8 cellular contexts compared by ENCODE assay signal in the genomic region with DNA sequence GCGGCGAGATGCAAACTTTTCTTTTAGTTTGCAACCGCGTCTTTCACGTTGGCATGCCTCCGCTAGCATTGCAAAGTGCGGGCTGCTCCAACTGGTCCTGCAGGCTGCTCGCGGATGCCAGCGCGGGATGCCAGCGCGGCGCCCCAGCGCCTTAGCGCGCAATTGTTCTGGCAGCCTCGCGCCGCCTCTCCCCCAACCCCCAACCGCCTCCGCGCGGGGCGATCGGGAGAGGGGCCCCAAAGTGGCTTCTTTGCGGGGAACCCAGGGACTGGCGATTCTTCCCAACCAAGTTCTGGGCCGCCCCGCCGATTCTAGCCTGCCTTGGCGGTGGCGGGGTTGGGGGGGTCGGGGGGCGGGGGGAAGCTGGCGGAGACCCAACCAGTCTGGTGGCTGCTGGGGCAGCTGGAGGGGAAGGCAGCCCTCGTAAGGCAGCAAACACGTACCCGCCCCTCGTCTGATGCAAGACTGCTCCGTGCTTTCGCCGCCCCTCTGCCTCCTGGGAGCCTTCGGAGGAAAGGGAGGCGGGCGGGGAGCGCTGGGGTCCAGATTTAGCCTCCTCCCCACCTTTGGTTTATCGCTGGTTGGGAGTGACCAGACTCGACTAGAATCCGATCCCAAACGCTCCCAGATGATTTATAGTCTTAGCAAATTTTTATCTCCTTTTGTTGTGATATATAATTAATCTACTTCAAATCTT. TPM values are rescaled to one million over a fixed set of nuclear protein-coding genes. Genes with fewer than 3 reads are reported as not detected.
A peak's percentile ranks its signal among the peaks of the same experiment; 100 is the strongest.
DNase-seq lines count a peak whose midpoint lies in the region; ATAC-seq and TF ChIP-seq lines count a peak whose summit lies in the region.

No MANE protein-coding gene starts in this region.

- peaks cover 0 to 13% (median 2%) of the 10 kb centered on the region in 4 donors for H3K4me1 ChIP-seq in Peyer's patch
- H3K4me1 ChIP-seq in hepatocyte (ENCODE audit: insufficient read depth): peaks cover 32% of the 10 kb centered on the region

- H3K79me2 ChIP-seq in hepatocyte: peaks cover 53% of the 10 kb centered on the region

- H3K9me2 ChIP-seq in hepatocyte (replicated peaks; ENCODE audit: insufficient read depth): no peaks in the 10 kb centered on the region

- DNase-seq in 8988T (peak; percentile 39), KG1 (lab: John Stamatoyannopoulos, UW) (peak; percentile 48), Peyer's patch (peak in 2 of 3 donors; percentile 56), amniotic stem cell (lab: John Stamatoyannopoulos, UW) (peak; percentile 94), hepatocyte (ENCODE audit: low spot score) (peak; percentile 92), renal cortical epithelial cell (ENCODE audit: low read depth) (peak; percentile 63)
- DNase-seq in central memory CD4-positive, alpha-beta T cell: no peak

- H3K4me3 ChIP-seq in Peyer's patch (peak overlapping the region; percentile 38 to 66 (median 52)), hepatocyte (peak overlapping the region; percentile 94)

- no peaks in the 10 kb centered on the region for H3K27me3 ChIP-seq in Peyer's patch
- H3K27me3 ChIP-seq in hepatocyte: no peaks in the 10 kb centered on the region

- TF ChIP-seq POLR2A in Peyer's patch (IDR thresholded peaks at IDR 0.05): no peak

- no peak for TF ChIP-seq CTCF in Peyer's patch (IDR thresholded peaks at IDR 0.05)
- TF ChIP-seq CTCF in hepatocyte (IDR thresholded peaks at IDR 0.05; ENCODE audit: poor library complexity): no peak

- no peaks in the 10 kb centered on the region for H3K36me3 ChIP-seq in Peyer's patch
- no peaks in the 10 kb centered on the region for H3K36me3 ChIP-seq in hepatocyte (replicated peaks; ENCODE audit: insufficient read depth, low read depth)

- H3K27ac ChIP-seq in Peyer's patch (peak overlapping the region in 3 of 4 donors; percentile 38 to 76 (median 60)), hepatocyte (peak overlapping the region; percentile 86)

- H2AFZ ChIP-seq in hepatocyte: peak overlapping the region; percentile 76

- peak; percentile 52 for ATAC-seq in GM18511 (IDR thresholded peaks at IDR 0.05; ENCODE audit: unreplicated experiment)

- peak overlapping the region; percentile 78 for H3K4me2 ChIP-seq in hepatocyte

- H3K9me3 ChIP-seq in Peyer's patch (no peaks in the 10 kb centered on the region), hepatocyte (ENCODE audit: low read depth) (no peaks in the 10 kb centered on the region)

- WGBS in hepatocyte (ENCODE audit: low lambda C conversion rate, missing lambda C conversion rate): 1% methylated on average over 49 of the region's 51 CpGs

- H4K20me1 ChIP-seq in hepatocyte (ENCODE audit: insufficient read depth, poor library complexity, severe bottlenecking): peaks cover 16% of the 10 kb centered on the region

RNA-seq across cellular contexts. Expression of gene PHGDH, which starts 0.8 kb away (rescaled TPM):
- total RNA-seq in Peyer's patch: 10 to 100 TPM in 1 of 4 donors, 1 to 10 TPM in 3; 2.8 to 19.0 (median 4.3) TPM
- total RNA-seq in hepatocyte: 138 and 181 TPM in 2 replicates
- 144 and 167 TPM in 2 replicates for polyA plus RNA-seq in hepatocyte
- total RNA-seq in renal cortical epithelial cell: 24.7 and 33.1 TPM in 2 replicates

RNA-seq across cellular contexts. Expression of gene HMGCS2, which starts 56.2 kb away (rescaled TPM):
- total RNA-seq in Peyer's patch (1,000 to 10,000 TPM in 1 of 4 donors, 100 to 1,000 TPM in 1, 10 to 100 TPM in 2; 10.9 to 1,165 (median 71.0) TPM), hepatocyte (188 and 207 TPM in 2 replicates), renal cortical epithelial cell (not detected in 2 replicates)
- 119 and 167 TPM in 2 replicates for polyA plus RNA-seq in hepatocyte

Comparison
In these comparisons a context has a peak if more than half of its experiments do, and no peak if none do; other contexts are left out.
1. RNA of gene HMGCS2, which starts 56.2 kb away (total RNA-seq): 188 to 207 TPM in hepatocyte and 10.9 to 1,165 TPM in Peyer's patch; not detected in renal cortical epithelial cell; every median in the first group is over 10 times any median in the second.